17 cellular contexts compared by ENCODE assay signal in genomic region chr3:12782172-12782815, GRCh38. TPM values are rescaled to one million over a fixed set of nuclear protein-coding genes. Genes with fewer than 3 reads are reported as not detected.
A peak's percentile ranks its signal among the peaks of the same experiment; 100 is the strongest.
DNase-seq lines count a peak whose midpoint lies in the region; ATAC-seq, FAIRE-seq and TF ChIP-seq lines count a peak whose summit lies in the region.
"Had no signal": no experiment of that assay in that cellular context is flagged by ENCODE, and none has a peak within 500 bp of the region (broad histone marks: within the 10 kb centered on the region; RNA-seq: fewer than 3 reads in every experiment).

No MANE protein-coding gene starts in this region.

- 0 out of 2 replicates have a peak overlapping the region, but pooled peaks have one; percentile 25 for H3K27ac ChIP-seq in 22Rv1
- H3K27ac ChIP-seq in GM12878 (ENCODE audit: control insufficient read depth, insufficient read depth) = no peak overlapping the region
- H3K27ac ChIP-seq in OCI-LY7 (ENCODE audit: low read depth, low read length, poor library complexity, severe bottlenecking) = no peak overlapping the region
- H3K27ac ChIP-seq: C4-2B had no signal

- H3K27ac Mint-ChIP-seq in effector memory CD8-positive, alpha-beta T cell = no peak overlapping the region

- H3K4me2 ChIP-seq in GM12878 (ENCODE audit: control insufficient read depth, insufficient read depth) (no peak overlapping the region), OCI-LY7 (ENCODE audit: low read length) (no peak overlapping the region)

- H3K27me3 ChIP-seq in GM12878 (replicated peaks in 1 of 2; ENCODE audit: control insufficient read depth in 2 of 2, insufficient read depth in 2 of 2, low read length in 1 of 2) = peaks cover 2 to 4% of the 10 kb centered on the region in 2 experiments; a peak in 2 of 4 replicates

- TF ChIP-seq EP300 in GM12878 (IDR thresholded peaks at IDR 0.05; ENCODE audit: borderline replicate concordance in 1 of 2, control insufficient read depth in 1 of 2, low read depth in 2 of 2, low read length in 2 of 2) = no peak

- no peak overlapping the region for H3K4me3 Mint-ChIP-seq in effector memory CD8-positive, alpha-beta T cell

- FAIRE-seq in GM12878 (lab: Jason Lieb, UNC) = no peak
- FAIRE-seq: endometrium had no signal

- DNase-seq in H4 (ENCODE audit: low spot score) (peak; percentile 64), GM12878 (ENCODE audit: low read depth, low spot score) (no peak), left kidney (ENCODE audit: low read depth, low spot score) (peak; percentile 82), OCI-LY7 (ENCODE audit: low spot score) (no peak), NK-92 (lab: John Stamatoyannopoulos, UW; ENCODE audit: unreplicated experiment) (no peak)
- DNase-seq in effector memory CD8-positive, alpha-beta T cell = no peak
- DNase-seq: amygdala; GF-D8; NCI-H446; SIG-M5; stimulated activated CD4-positive, alpha-beta T cell treated with anti-CD3 and anti-CD28 coated beads, Interleukin-4, amount 100 ng/mL, for 4 hours; stimulated activated naive CD4-positive, alpha-beta T cell treated with Interleukin-2 at 50 U/mL for 16 hours had no signal

- SMC1A ChIA-PET in GM12878 (lab: Charles Lee; ENCODE audit: uncharacterized antibody, unreplicated experiment) = interaction anchor here (0.7 kb wide), 1 partner anchor 59 kb away, joined by 3 read pairs; the partner anchor contains the start of gene RPL32

- in situ Hi-C loops in GM12878 (cut with MboI) = no loop called here

- no peaks in the 10 kb centered on the region for H3K9me3 Mint-ChIP-seq in effector memory CD8-positive, alpha-beta T cell

- H3K79me2 ChIP-seq in GM12878 (ENCODE audit: control insufficient read depth, insufficient read depth, low read length) (no peaks in the 10 kb centered on the region), OCI-LY7 (ENCODE audit: insufficient read depth, low read depth, low read length) (no peaks in the 10 kb centered on the region)

- H2AFZ ChIP-seq in GM12878 (ENCODE audit: control insufficient read depth, low read depth, low read length) (no peak overlapping the region), OCI-LY7 (ENCODE audit: low read length) (no peak overlapping the region)

- H3K36me3 Mint-ChIP-seq in effector memory CD8-positive, alpha-beta T cell (ENCODE audit: insufficient read depth) = no peaks in the 10 kb centered on the region

- no peak overlapping the region for H3K9ac ChIP-seq in GM12878 (ENCODE audit: control insufficient read depth, insufficient read depth, low read length)

- no peak for TF ChIP-seq CTCF in 22Rv1 (IDR thresholded peaks at IDR 0.05)
- TF ChIP-seq CTCF in GM12878 (IDR thresholded peaks at IDR 0.05 in 2 of 3, conservative IDR thresholded peaks at IDR 0.05 in 1 of 3; ENCODE audit: control insufficient read depth in 2 of 3, extremely low read depth in 1 of 3, insufficient read depth in 1 of 3, low read depth in 3 of 3, low read length in 3 of 3) = no peak
- TF ChIP-seq CTCF in OCI-LY7 (conservative IDR thresholded peaks at IDR 0.05; ENCODE audit: low read length) = no peak

- no peak for TF ChIP-seq POLR2A in GM12878 (IDR thresholded peaks at IDR 0.05; ENCODE audit: low read depth, low read length)

- no peaks in the 10 kb centered on the region for H3K9me3 ChIP-seq in GM12878 (replicated peaks; ENCODE audit: control insufficient read depth, insufficient read depth, low read length)
- no peaks in the 10 kb centered on the region for H3K9me3 ChIP-seq in OCI-LY7 (ENCODE audit: low read length)

- H3K4me1 ChIP-seq in GM12878 (ENCODE audit: control insufficient read depth, insufficient read depth, low read length) (no peaks in the 10 kb centered on the region), OCI-LY7 (ENCODE audit: insufficient read depth, low read length, poor library complexity, severe bottlenecking) (peaks cover 4% of the 10 kb centered on the region)

- CTCF ChIA-PET in GM12878 (lab: Yijun Ruan, JAX) = interaction anchor here (0.9 kb wide), 1 partner anchor 8 kb away, joined by 4 read pairs; no protein-coding TSS in a partner anchor
- CTCF ChIA-PET in OCI-LY7 (lab: Charles Lee; ENCODE audit: unreplicated experiment) = no interaction called here

- POLR2A ChIA-PET in GM12878 (lab: Charles Lee) = no interaction called here
- POLR2A ChIA-PET in OCI-LY7 (lab: Charles Lee) = interaction anchor here (0.6 kb wide), 1 partner anchor 104 kb away, joined by 3 read pairs; no protein-coding TSS in a partner anchor

- no TSS peak for BruUV-seq in GM12878 (replicated peaks; lab: Mats Ljungman, UMichigan)
- no TSS peak for BruUV-seq in OCI-LY7 (replicated peaks; lab: Mats Ljungman, UMichigan)

- H3K27me3 Mint-ChIP-seq in effector memory CD8-positive, alpha-beta T cell = peaks cover 42 to 60% of the 10 kb centered on the region in 2 donors

- intact Hi-C loops in GM12878 (cut with micrococcal nuclease; ENCODE audit: unreplicated experiment) (no loop called here), OCI-LY7 (cut with micrococcal nuclease; ENCODE audit: unreplicated experiment) (loop anchor here (10.0 kb wide), 1 partner anchor 77 kb away; no protein-coding TSS in a partner anchor)

- WGBS in GM12878 (ENCODE audit: insufficient coverage, insufficient replicate concordance, low lambda C conversion rate, missing lambda C conversion rate) = 45% methylated on average over 6 of the region's 6 CpGs

- H3K9me2 ChIP-seq in OCI-LY7 (ENCODE audit: insufficient read depth, low read length) = no peaks in the 10 kb centered on the region

- peaks cover 0 to 3% of the 10 kb centered on the region in 2 donors for H3K4me1 Mint-ChIP-seq in effector memory CD8-positive, alpha-beta T cell (ENCODE audit: low read depth in 2 of 2)

- RAD21 ChIA-PET in GM12878 (lab: Charles Lee; ENCODE audit: unreplicated experiment) = interaction anchor here (0.6 kb wide), 1 partner anchor 21 kb away, joined by 3 read pairs; no protein-coding TSS in a partner anchor

- no peaks in the 10 kb centered on the region for H3K36me3 ChIP-seq in GM12878 (ENCODE audit: control insufficient read depth in 2 of 2, insufficient read depth in 2 of 2, low read length in 1 of 2)
- H3K36me3 ChIP-seq in OCI-LY7 (ENCODE audit: insufficient read depth, low read length) = no peaks in the 10 kb centered on the region

- H4K20me1 ChIP-seq in GM12878 (ENCODE audit: control insufficient read depth, insufficient read depth) (no peaks in the 10 kb centered on the region), OCI-LY7 (ENCODE audit: insufficient read depth, low read length) (no peaks in the 10 kb centered on the region)

- peak; percentile 36; the same call in 1 of the 3 replicates for ATAC-seq in GM12878
- ATAC-seq in effector memory CD8-positive, alpha-beta T cell (replicated peaks) = no peak
- no peak for ATAC-seq in HG02973 (IDR thresholded peaks at IDR 0.05; ENCODE audit: unreplicated experiment)

- TF ChIP-seq RAD21 in GM12878 (IDR thresholded peaks at IDR 0.05; ENCODE audit: insufficient read depth, low read depth, low read length) = no peak

- no peak overlapping the region for H3K4me3 ChIP-seq in GM12878
- no peak overlapping the region for H3K4me3 ChIP-seq in OCI-LY7 (ENCODE audit: low read depth, low read length, poor library complexity, severe bottlenecking)

RNA-seq across cellular contexts. Expression of gene CAND2, which starts 14.2 kb away (rescaled TPM):
- 0.31 and 0.72 TPM in 2 replicates for total RNA-seq in H4 (2014; rRNA removed; shearing (Covaris generic))
- total RNA-seq in GM12878 (2013; cell fraction: nucleolus; rRNA removed) = 0.46 and 1.2 TPM in 2 replicates
- total RNA-seq in GM12878 (2014; rRNA removed) (0.73 and 0.82 TPM in 2 replicates), GM12878 (2014; rRNA removed; fragmentation: Illumina TruSeq; extraction: Trizol) (0.36 and 0.37 TPM in 2 replicates), GM12878 (2021) (1.6 and 1.9 TPM in 2 replicates), OCI-LY7 (2022) (4.0 and 4.1 TPM in 2 replicates)
- 0.14 TPM for polyA plus RNA-seq in GM12878 (2011; ENCODE audit: low read depth)
- polyA plus RNA-seq in GM12878 (2011; rRNA removed) (0.03 and 0.10 TPM in 2 replicates), GM12878 (2014; fragmentation: Illumina TruSeq; extraction: Trizol) (0.06 and 0.40 TPM in 2 replicates), GM12878 (2014; fragmentation: Nextera tagmentation; extraction: Ambion mirVana) (under 1 TPM; 0.03 to 0.11 TPM), GM12878 (2014; rRNA removed) (0.61 and 0.82 TPM in 2 replicates), GM12878 (2016; fragmentation: Nextera tagmentation; extraction: Ambion mirVana) (1 to 10 TPM in 1 of 2 experiments, under 1 TPM in 1; 0.64 to 1.0 TPM)
- 0.04 and 0.07 TPM in 2 replicates for polyA plus RNA-seq in GM12878 (2011; cell fraction: cytosol; rRNA removed)
- 0.15 and 0.41 TPM in 2 replicates for polyA plus RNA-seq in GM12878 (2011; cell fraction: nucleus; rRNA removed)
- polyA plus RNA-seq in GM12878 (2012) = 0.24 and 0.32 TPM in 2 replicates
- 0.10 TPM in 1 of 2 replicates, not detected in the other for polyA minus RNA-seq in GM12878 (2011; rRNA and poly(A)+ RNA removed)
- not detected in 2 replicates for polyA minus RNA-seq in GM12878 (2011; cell fraction: cytosol; rRNA and poly(A)+ RNA removed)
- not detected in 2 replicates for polyA minus RNA-seq in GM12878 (2011; cell fraction: nucleus; rRNA and poly(A)+ RNA removed)
- total RNA-seq in OCI-LY7 (2014; rRNA removed; shearing (Covaris generic)) = 8.9 and 11.0 TPM in 2 replicates

RNA-seq across cellular contexts. Expression of gene TMEM40, which starts 23.2 kb away (rescaled TPM):
- 0.10 TPM in 1 of 2 replicates, not detected in the other for total RNA-seq in H4 (2014; rRNA removed; shearing (Covaris generic))
- total RNA-seq in GM12878 (2013; cell fraction: nucleolus; rRNA removed) = not detected in 2 replicates
- 0.33 TPM in 1 of 2 replicates, not detected in the other for total RNA-seq in GM12878 (2014; rRNA removed)
- not detected in 2 replicates for total RNA-seq in GM12878 (2014; rRNA removed; fragmentation: Illumina TruSeq; extraction: Trizol)
- 0.11 TPM in 1 of 2 replicates, not detected in the other for total RNA-seq in GM12878 (2021)
- not detected for polyA plus RNA-seq in GM12878 (2011; ENCODE audit: low read depth)
- 0.10 and 0.27 TPM in 2 replicates for polyA plus RNA-seq in GM12878 (2011; rRNA removed)
- polyA plus RNA-seq in GM12878 (2011; cell fraction: cytosol; rRNA removed) = 0.22 and 0.25 TPM in 2 replicates
- 0.21 and 0.32 TPM in 2 replicates for polyA plus RNA-seq in GM12878 (2011; cell fraction: nucleus; rRNA removed)
- polyA plus RNA-seq in GM12878 (2012) = 0.11 and 0.25 TPM in 2 replicates
- polyA plus RNA-seq in GM12878 (2014; fragmentation: Illumina TruSeq; extraction: Trizol) = 0.10 TPM in 1 of 2 replicates, not detected in the other
- polyA plus RNA-seq in GM12878 (2014; fragmentation: Nextera tagmentation; extraction: Ambion mirVana) = under 1 TPM; 0.13 to 0.35 TPM
- 0.19 TPM in 1 of 2 replicates, not detected in the other for polyA plus RNA-seq in GM12878 (2014; rRNA removed)
- under 1 TPM; 0.33 to 0.46 TPM for polyA plus RNA-seq in GM12878 (2016; fragmentation: Nextera tagmentation; extraction: Ambion mirVana)
- polyA minus RNA-seq in GM12878 (2011; rRNA and poly(A)+ RNA removed) = 0.67 TPM in 1 of 2 replicates, not detected in the other
- not detected in 2 replicates for polyA minus RNA-seq in GM12878 (2011; cell fraction: cytosol; rRNA and poly(A)+ RNA removed)
- not detected in 2 replicates for polyA minus RNA-seq in GM12878 (2011; cell fraction: nucleus; rRNA and poly(A)+ RNA removed)
- total RNA-seq in OCI-LY7 (2014; rRNA removed; shearing (Covaris generic)) = not detected in 2 replicates
- total RNA-seq in OCI-LY7 (2022) = not detected in 2 replicates
- total RNA-seq: pulmonary artery endothelial cell had no signal

RNA-seq across cellular contexts. Expression of gene RPL32, which starts 59.1 kb away (rescaled TPM):
- total RNA-seq in H4 (2014; rRNA removed; shearing (Covaris generic)) = 1,359 and 1,427 TPM in 2 replicates
- total RNA-seq in GM12878 (2013; cell fraction: nucleolus; rRNA removed) = 220 and 242 TPM in 2 replicates
- total RNA-seq in GM12878 (2014; rRNA removed) (2,707 and 2,818 TPM in 2 replicates), GM12878 (2014; rRNA removed; fragmentation: Illumina TruSeq; extraction: Trizol) (3,926 and 3,952 TPM in 2 replicates), GM12878 (2021) (2,298 and 2,376 TPM in 2 replicates), OCI-LY7 (2022) (2,099 and 2,324 TPM in 2 replicates)
- polyA plus RNA-seq in GM12878 (2011; ENCODE audit: low read depth) = 3,831 TPM
- polyA plus RNA-seq in GM12878 (2011; rRNA removed) (3,443 and 3,447 TPM in 2 replicates), GM12878 (2014; fragmentation: Illumina TruSeq; extraction: Trizol) (5,147 and 5,597 TPM in 2 replicates), GM12878 (2014; fragmentation: Nextera tagmentation; extraction: Ambion mirVana) (1,000 to 10,000 TPM; 3,252 to 3,662 TPM), GM12878 (2014; rRNA removed) (4,075 and 4,194 TPM in 2 replicates), GM12878 (2016; fragmentation: Nextera tagmentation; extraction: Ambion mirVana) (1,000 to 10,000 TPM; 1,533 to 1,667 TPM)
- polyA plus RNA-seq in GM12878 (2011; cell fraction: cytosol; rRNA removed) = 2,094 and 3,074 TPM in 2 replicates
- 755 and 1,231 TPM in 2 replicates for polyA plus RNA-seq in GM12878 (2011; cell fraction: nucleus; rRNA removed)
- 5,378 and 5,555 TPM in 2 replicates for polyA plus RNA-seq in GM12878 (2012)
- polyA minus RNA-seq in GM12878 (2011; rRNA and poly(A)+ RNA removed) = 1,701 and 1,707 TPM in 2 replicates
- polyA minus RNA-seq in GM12878 (2011; cell fraction: cytosol; rRNA and poly(A)+ RNA removed) = 779 and 848 TPM in 2 replicates
- polyA minus RNA-seq in GM12878 (2011; cell fraction: nucleus; rRNA and poly(A)+ RNA removed) = 190 and 283 TPM in 2 replicates
- total RNA-seq in OCI-LY7 (2014; rRNA removed; shearing (Covaris generic)) = 3,339 and 3,717 TPM in 2 replicates

Comparison
In these comparisons a context has a peak if more than half of its experiments do, and no peak if none do; other contexts are left out.
1. DNase-seq: peak in H4 (single experiment) and left kidney (single experiment); none in GM12878 (single experiment), OCI-LY7 (single experiment), effector memory CD8-positive, alpha-beta T cell (0 of 3) and NK-92 (single experiment).